Comparison of ENCODE assay signal across 24 cellular contexts in genomic region chr7:79593819-79594218, GRCh38.
A peak's percentile ranks its signal among the peaks of the same experiment; 100 is the strongest.
DNase-seq lines count a peak whose midpoint lies in the region; ATAC-seq, FAIRE-seq and TF ChIP-seq lines count a peak whose summit lies in the region.
"Had no signal": no experiment of that assay in that cellular context is flagged by ENCODE, and none has a peak within 500 bp of the region (broad histone marks: within the 10 kb centered on the region; RNA-seq: fewer than 3 reads in every experiment).

No MANE protein-coding gene starts in this region.

- no peaks in the 10 kb centered on the region for H3K79me2 ChIP-seq in PC-3 (ENCODE audit: low read length)

- TF ChIP-seq POLR2A in GM12892 (IDR thresholded peaks at IDR 0.05; ENCODE audit: low read depth, low read length): no peak

- CTCF ChIA-PET in PC-3 (lab: Charles Lee): no interaction called here

- no peak overlapping the region for H3K27ac ChIP-seq in PC-3 (ENCODE audit: low read length)
- H3K27ac ChIP-seq: tibial nerve had no signal

- H3K4me1 ChIP-seq in PC-3 (ENCODE audit: insufficient read depth, low read length): peaks cover 9% of the 10 kb centered on the region

- H3K9ac ChIP-seq in PC-3 (ENCODE audit: low read length): no peak overlapping the region

- TF ChIP-seq CTCF in PC-3 (conservative IDR thresholded peaks at IDR 0.05; ENCODE audit: low read depth, low read length): no peak
- TF ChIP-seq CTCF in fibroblast of villous mesenchyme (IDR thresholded peaks at IDR 0.05; ENCODE audit: insufficient read depth, low read depth, low read length): no peak

- POLR2A ChIA-PET in PC-3 (lab: Charles Lee; ENCODE audit: unreplicated experiment): interaction anchor here (0.6 kb wide), 1 partner anchor 21 kb away, joined by 5 read pairs; no protein-coding TSS in a partner anchor

- no peak overlapping the region for H2AFZ ChIP-seq in PC-3 (ENCODE audit: low read length)

- ATAC-seq in PC-3 (peak; percentile 57), Right ventricle myocardium inferior (no peak)
- ATAC-seq in stimulated activated effector memory CD8-positive, alpha-beta T cell treated with anti-CD3 and anti-CD28 coated beads, Interleukin-12 subunit alpha, Interleukin-12 subunit beta, amount 100 ng/mL, for 72 hours: no peak
- ATAC-seq: activated T-cell treated with anti-CD3 and anti-CD28 coated beads, Interleukin-2, amount 50 U/mL, for 72 hours; GM12878; left cardiac atrium had no signal

- H3K36me3 Mint-ChIP-seq in stimulated activated effector memory CD8-positive, alpha-beta T cell treated with anti-CD3 and anti-CD28 coated beads, Interleukin-12 subunit alpha, Interleukin-12 subunit beta, amount 100 ng/mL, for 72 hours: no peaks in the 10 kb centered on the region

- H3K9me3 Mint-ChIP-seq in stimulated activated effector memory CD8-positive, alpha-beta T cell treated with anti-CD3 and anti-CD28 coated beads, Interleukin-12 subunit alpha, Interleukin-12 subunit beta, amount 100 ng/mL, for 72 hours: peaks cover 9% of the 10 kb centered on the region
- H3K9me3 Mint-ChIP-seq: nephron had no signal

- intact Hi-C loops in PC-3 (cut with micrococcal nuclease) (no loop called here), Right ventricle myocardium inferior (cut with DNase I) (no loop called here)

- H3K4me3 ChIP-seq in PC-3 (ENCODE audit: low read length) (no peak overlapping the region), fibroblast of villous mesenchyme (ENCODE audit: low read depth, low read length) (no peak overlapping the region)
- H3K4me3 ChIP-seq: GM12878, tibial nerve had no signal

- no peaks in the 10 kb centered on the region for H3K36me3 ChIP-seq in PC-3 (ENCODE audit: low read depth, low read length)
- H3K36me3 ChIP-seq: tibial nerve had no signal

- H3K9me3 ChIP-seq in PC-3 (ENCODE audit: low read length): no peaks in the 10 kb centered on the region
- H3K9me3 ChIP-seq: tibial nerve had no signal

- H3K9me2 ChIP-seq in PC-3 (replicated peaks; ENCODE audit: low read length): no peaks in the 10 kb centered on the region; the same call in 1 of the 2 replicates

- H3K27ac Mint-ChIP-seq in stimulated activated effector memory CD8-positive, alpha-beta T cell treated with anti-CD3 and anti-CD28 coated beads, Interleukin-12 subunit alpha, Interleukin-12 subunit beta, amount 100 ng/mL, for 72 hours: no peak overlapping the region
- H3K27ac Mint-ChIP-seq: activated T-cell treated with anti-CD3 and anti-CD28 coated beads, Interleukin-2, amount 50 U/mL, for 72 hours; nephron had no signal

- no peaks in the 10 kb centered on the region for H4K20me1 ChIP-seq in PC-3 (ENCODE audit: low read length)

- H3K27me3 ChIP-seq in PC-3 (ENCODE audit: low read length): no peaks in the 10 kb centered on the region
- H3K27me3 ChIP-seq: tibial nerve had no signal

- DNase-seq in DMS 273 (lab: John Stamatoyannopoulos, UW; ENCODE audit: unreplicated experiment) (peak; percentile 72), NCI-H1930 (lab: John Stamatoyannopoulos, UW) (peak; percentile 60 to 68), PC-3 (peak; percentile 27), fibroblast of villous mesenchyme (ENCODE audit: low read depth) (peak; percentile 10), putamen (ENCODE audit: low spot score) (no peak), Right ventricle myocardium inferior (ENCODE audit: missing footprints) (no peak), GM12892 (ENCODE audit: insufficient read length) (no peak)
- DNase-seq in stimulated activated effector memory CD8-positive, alpha-beta T cell treated with anti-CD3 and anti-CD28 coated beads, Interleukin-12 subunit alpha, Interleukin-12 subunit beta, amount 100 ng/mL, for 72 hours (ENCODE audit: low spot score in 2 of 2): no peak
- DNase-seq: ACHN; activated CD4-positive, CD25-positive, alpha-beta regulatory T cell treated with anti-CD3 and anti-CD28 coated beads, Interleukin-2, amount 50 U/mL, for 72 hours; activated naive CD4-positive, alpha-beta T cell treated with anti-CD3 and anti-CD28 coated beads, Interleukin-2, amount 50 U/mL, for 16 hours; activated T-cell treated with anti-CD3 and anti-CD28 coated beads, Interleukin-2, amount 50 U/mL, for 72 hours; aorta; central memory CD4-positive, alpha-beta T cell; DMS153; left cardiac atrium; mesendoderm; posterior cingulate gyrus; stimulated activated CD4-positive, alpha-beta T cell treated with anti-CD3 and anti-CD28 coated beads, Interleukin-2, amount 100 ng/mL, for 24 hours; stimulated activated naive CD4-positive, alpha-beta T cell treated with Interleukin-2 at 50 U/mL for 16 hours; SW 1271 had no signal

- no TSS peak for BruUV-seq in PC-3 (replicated peaks; lab: Mats Ljungman, UMichigan)

- H3F3A ChIP-seq in PC-3 (ENCODE audit: low read length, unreplicated experiment): no peaks in the 10 kb centered on the region

- FAIRE-seq in GM12892 (lab: Jason Lieb, UNC): no peak
- FAIRE-seq: GM12878 had no signal

- no peaks in the 10 kb centered on the region for H3K4me1 Mint-ChIP-seq in stimulated activated effector memory CD8-positive, alpha-beta T cell treated with anti-CD3 and anti-CD28 coated beads, Interleukin-12 subunit alpha, Interleukin-12 subunit beta, amount 100 ng/mL, for 72 hours

- no peak overlapping the region for H3K4me3 Mint-ChIP-seq in stimulated activated effector memory CD8-positive, alpha-beta T cell treated with anti-CD3 and anti-CD28 coated beads, Interleukin-12 subunit alpha, Interleukin-12 subunit beta, amount 100 ng/mL, for 72 hours
- H3K4me3 Mint-ChIP-seq: activated T-cell treated with anti-CD3 and anti-CD28 coated beads, Interleukin-2, amount 50 U/mL, for 72 hours; nephron had no signal

- 0 out of 2 replicates have a peak overlapping the region, but pooled peaks have one; percentile 8 for H3K4me2 ChIP-seq in PC-3 (ENCODE audit: low read length)

Comparison
In these comparisons a context has a peak if more than half of its experiments do, and no peak if none do; other contexts are left out.
1. DNase-seq: peak in DMS 273 (single experiment), NCI-H1930 (2 of 2), PC-3 (single experiment) and fibroblast of villous mesenchyme (single experiment); none in putamen (single experiment), Right ventricle myocardium inferior (single experiment), GM12892 (single experiment) and stimulated activated effector memory CD8-positive, alpha-beta T cell treated with anti-CD3 and anti-CD28 coated beads, Interleukin-12 subunit alpha, Interleukin-12 subunit beta, amount 100 ng/mL, for 72 hours (0 of 2).